Comparison of ENCODE assay signal across 8 cellular contexts in the genomic region with DNA sequence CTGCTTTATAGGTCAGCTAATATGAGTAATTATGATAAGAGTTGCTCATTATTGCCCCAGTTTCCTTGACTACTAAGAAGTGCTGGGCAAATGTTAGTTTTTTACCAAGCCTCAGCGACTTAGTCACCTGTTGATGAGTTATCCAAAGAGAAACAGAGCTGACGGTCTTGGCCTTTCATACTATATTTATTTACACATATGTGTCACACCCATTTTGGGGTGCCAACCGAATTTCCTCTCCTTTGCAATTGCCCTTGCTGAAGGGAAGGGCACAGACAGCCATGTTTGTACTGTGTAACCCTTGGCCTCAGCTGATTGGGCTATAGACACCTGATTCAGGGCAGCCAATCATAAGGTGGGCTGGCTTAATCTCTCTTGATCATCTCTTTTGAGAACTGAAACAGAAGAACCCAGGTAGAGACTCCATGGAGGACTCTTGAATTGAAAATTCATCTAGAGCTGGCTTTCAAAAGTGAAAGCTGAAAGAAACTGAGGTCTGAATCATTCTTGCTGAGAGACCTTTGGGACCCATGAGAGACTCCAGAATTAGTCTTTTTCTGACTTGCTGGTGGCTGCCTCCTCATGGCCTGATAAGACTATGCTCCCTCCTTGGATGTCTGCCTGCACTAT.
DNase-seq lines count a peak whose midpoint lies in the region; ATAC-seq lines count a peak whose summit lies in the region.

No MANE protein-coding gene starts in this region.

- H3K18ac ChIP-seq in neuronal stem cell (ENCODE audit: low read length): no peak overlapping the region

- peak overlapping the region; percentile 85 for H3K27ac Mint-ChIP-seq in activated CD4-positive, alpha-beta T cell treated with anti-CD3 and anti-CD28 coated beads for 36 hours

- no peak overlapping the region for H3K4me2 ChIP-seq in neuronal stem cell (ENCODE audit: insufficient read depth, low read length, poor library complexity, severe bottlenecking)

- peak; percentile 81 for ATAC-seq in activated CD4-positive, alpha-beta T cell treated with anti-CD3 and anti-CD28 coated beads for 36 hours
- peak; percentile 59 for ATAC-seq in HG03159 (IDR thresholded peaks at IDR 0.05; ENCODE audit: unreplicated experiment)
- ATAC-seq in activated T-cell treated with anti-CD3 and anti-CD28 coated beads, Interleukin-2, amount 50 U/mL, for 4 hours: peak; percentile 78 to 80
- ATAC-seq in HG03135 (IDR thresholded peaks at IDR 0.05; ENCODE audit: unreplicated experiment): no peak

- no peak overlapping the region for H2BK120ac ChIP-seq in neuronal stem cell (ENCODE audit: low read depth, low read length)

- no peak overlapping the region for H2AK5ac ChIP-seq in neuronal stem cell (ENCODE audit: low read depth, low read length)

- no peak overlapping the region for H2BK15ac ChIP-seq in neuronal stem cell (ENCODE audit: low read length)

- H3K4me3 ChIP-seq in neuronal stem cell (ENCODE audit: low read length in 2 of 2): no peak overlapping the region

- no peaks in the 10 kb centered on the region for H3K9me3 Mint-ChIP-seq in activated CD4-positive, alpha-beta T cell treated with anti-CD3 and anti-CD28 coated beads for 36 hours (ENCODE audit: low read depth)
- no peaks in the 10 kb centered on the region for H3K9me3 Mint-ChIP-seq in activated T-cell treated with anti-CD3 and anti-CD28 coated beads, Interleukin-2, amount 50 U/mL, for 4 hours

- H3K4ac ChIP-seq in neuronal stem cell (ENCODE audit: low read length): no peak overlapping the region

- H3K27me3 ChIP-seq in neuronal stem cell (ENCODE audit: control insufficient read depth in 3 of 3, insufficient read depth in 3 of 3, low read depth in 1 of 3, low read length in 3 of 3): peaks cover 0 to 12% (median 0%) of the 10 kb centered on the region in 3 experiments

- POLR2A ChIA-PET in activated CD4-positive, alpha-beta T cell treated with anti-CD3 and anti-CD28 coated beads for 36 hours (lab: Charles Lee): interaction anchor here (0.7 to 1.4 kb wide), 4 partner anchors 25 to 237 kb away, joined by 3 read pairs; partner anchors contain the start of gene EIF1AX

- H3K36me3 Mint-ChIP-seq in activated CD4-positive, alpha-beta T cell treated with anti-CD3 and anti-CD28 coated beads for 36 hours (ENCODE audit: low read depth): no peaks in the 10 kb centered on the region
- H3K36me3 Mint-ChIP-seq in activated T-cell treated with anti-CD3 and anti-CD28 coated beads, Interleukin-2, amount 50 U/mL, for 4 hours (ENCODE audit: insufficient read depth): no peaks in the 10 kb centered on the region

- no peak overlapping the region for H3K27ac ChIP-seq in neuronal stem cell (replicated peaks; ENCODE audit: low read length)

- intact Hi-C loops in activated CD4-positive, alpha-beta T cell treated with anti-CD3 and anti-CD28 coated beads for 36 hours (cut with DNase I, micrococcal nuclease): loop anchor here (1.0 to 2.0 kb wide), 7 partner anchors 25 to 197 kb away; partner anchors contain the start of gene RPS6KA3 (in 1 of the 2)

- no CpG with 5 or more reads among the region's 3 CpGs for WGBS in neuronal stem cell (ENCODE audit: extremely low coverage in 2 of 2, insufficient read length in 2 of 2, insufficient replicate concordance in 1 of 2), 2 donors

- H2AFZ ChIP-seq in neuronal stem cell (ENCODE audit: low read length): no peak overlapping the region

- H3K36me3 ChIP-seq in neuronal stem cell (replicated peaks in 1 of 2; ENCODE audit: control insufficient read depth in 2 of 2, insufficient read depth in 2 of 2, low read length in 2 of 2): no peaks in the 10 kb centered on the region

- no peak overlapping the region for H2BK5ac ChIP-seq in neuronal stem cell (ENCODE audit: low read length)

- no peak overlapping the region for H3K23ac ChIP-seq in neuronal stem cell (ENCODE audit: low read depth, low read length, poor library complexity)

- H4K91ac ChIP-seq in neuronal stem cell (ENCODE audit: low read depth, low read length, poor library complexity): no peak overlapping the region

- no peaks in the 10 kb centered on the region for H3K9me3 ChIP-seq in neuronal stem cell (replicated peaks in 1 of 2; ENCODE audit: control insufficient read depth in 2 of 2, insufficient read depth in 1 of 2, low read depth in 1 of 2, low read length in 2 of 2)

- no peaks in the 10 kb centered on the region for H3K79me1 ChIP-seq in neuronal stem cell (ENCODE audit: low read depth, low read length)

- no peaks in the 10 kb centered on the region for H3K4me1 ChIP-seq in neuronal stem cell (ENCODE audit: control insufficient read depth in 2 of 2, insufficient read depth in 1 of 2, low read depth in 1 of 2, low read length in 2 of 2)

- H3K4me1 Mint-ChIP-seq in activated CD4-positive, alpha-beta T cell treated with anti-CD3 and anti-CD28 coated beads for 36 hours: peaks cover 32% of the 10 kb centered on the region
- peaks cover 28% of the 10 kb centered on the region for H3K4me1 Mint-ChIP-seq in activated T-cell treated with anti-CD3 and anti-CD28 coated beads, Interleukin-2, amount 50 U/mL, for 4 hours (ENCODE audit: low read depth)

- H3K14ac ChIP-seq in neuronal stem cell (ENCODE audit: low read length): no peak overlapping the region

- no peak overlapping the region for H4K8ac ChIP-seq in neuronal stem cell (ENCODE audit: low read depth, low read length)

- H3K9ac ChIP-seq in neuronal stem cell (ENCODE audit: low read depth, low read length, poor library complexity): no peak overlapping the region

- H2BK12ac ChIP-seq in neuronal stem cell (ENCODE audit: low read length): no peak overlapping the region

- peak overlapping the region; percentile 19 for H3K4me3 Mint-ChIP-seq in activated CD4-positive, alpha-beta T cell treated with anti-CD3 and anti-CD28 coated beads for 36 hours
- H3K4me3 Mint-ChIP-seq in activated T-cell treated with anti-CD3 and anti-CD28 coated beads, Interleukin-2, amount 50 U/mL, for 4 hours: peak overlapping the region; percentile 4

- H3K27me3 Mint-ChIP-seq in activated CD4-positive, alpha-beta T cell treated with anti-CD3 and anti-CD28 coated beads for 36 hours: no peaks in the 10 kb centered on the region
- H3K27me3 Mint-ChIP-seq in activated T-cell treated with anti-CD3 and anti-CD28 coated beads, Interleukin-2, amount 50 U/mL, for 4 hours (ENCODE audit: low read depth): no peaks in the 10 kb centered on the region

- DNase-seq in activated CD4-positive, alpha-beta T cell treated with anti-CD3 and anti-CD28 coated beads for 36 hours: peak; percentile 59
- DNase-seq in activated CD4-positive, alpha-beta T cell treated with anti-CD3 and anti-CD28 coated beads for 4 hours: no peak
- DNase-seq in activated T-cell treated with anti-CD3 and anti-CD28 coated beads, Interleukin-2, amount 50 U/mL, for 4 hours: no peak
- DNase-seq in stimulated activated CD4-positive, alpha-beta T cell treated with anti-CD3 and anti-CD28 coated beads, Interleukin-4, amount 100 ng/mL, for 1 hour: peak; percentile 6
- DNase-seq in neuronal stem cell (ENCODE audit: low spot score): no peak
- DNase-seq in NCI-H2081 treated with DMSO at 0.1 percent for 48 hours (lab: John Stamatoyannopoulos, UW): no peak

- CTCF ChIA-PET in activated CD4-positive, alpha-beta T cell treated with anti-CD3 and anti-CD28 coated beads for 36 hours (lab: Charles Lee): interaction anchor here (1.5 kb wide), 1 partner anchor 126 kb away, joined by 4 read pairs; no protein-coding TSS in a partner anchor

Comparison
In these comparisons a context has a peak if more than half of its experiments do, and no peak if none do; other contexts are left out.
1. DNase-seq: peak in activated CD4-positive, alpha-beta T cell treated with anti-CD3 and anti-CD28 coated beads for 36 hours (single experiment) and stimulated activated CD4-positive, alpha-beta T cell treated with anti-CD3 and anti-CD28 coated beads, Interleukin-4, amount 100 ng/mL, for 1 hour (single experiment); none in activated CD4-positive, alpha-beta T cell treated with anti-CD3 and anti-CD28 coated beads for 4 hours (0 of 2), activated T-cell treated with anti-CD3 and anti-CD28 coated beads, Interleukin-2, amount 50 U/mL, for 4 hours (single experiment), neuronal stem cell (single experiment) and NCI-H2081 treated with DMSO at 0.1 percent for 48 hours (single experiment).